ENCODE assay signal across 10 cellular contexts in genomic region chr20:46563170-46563847, GRCh38. TPM values are rescaled to one million over a fixed set of nuclear protein-coding genes. Genes with fewer than 3 reads are reported as not detected.
DNase-seq lines count a peak whose midpoint lies in the region; ATAC-seq and TF ChIP-seq lines count a peak whose summit lies in the region.
"Had no signal": no experiment of that assay in that cellular context is flagged by ENCODE, and none has a peak within 500 bp of the region (broad histone marks: within the 10 kb centered on the region; RNA-seq: fewer than 3 reads in every experiment).

No MANE protein-coding gene starts in this region.

- H3T11ph ChIP-seq in H9 (ENCODE audit: low read length) = no peak overlapping the region

- DNase-seq in H9 (peak; percentile 74), adipocyte (ENCODE audit: low read depth) (no peak), stomach (no peak), erythroblast (lab: John Stamatoyannopoulos, UW) (no peak), T-cell (no peak)

- intact Hi-C loops in stomach (cut with DNase I; ENCODE audit: low total_unique reads) = no loop called here

- no peaks in the 10 kb centered on the region for H3K36me3 ChIP-seq in adipocyte (ENCODE audit: control insufficient read depth, insufficient read depth, low read length, severe bottlenecking)
- no peaks in the 10 kb centered on the region for H3K36me3 ChIP-seq in stomach

- H3K14ac ChIP-seq in H9 (ENCODE audit: insufficient read depth, low read length) = no peak overlapping the region

- no peak overlapping the region for H3K56ac ChIP-seq in H9 (ENCODE audit: insufficient read length, low read depth, low read length)

- no peak overlapping the region for H3K9ac ChIP-seq in H9 (ENCODE audit: extremely low read depth, insufficient read length, low read length)
- peak overlapping the region; percentile 66 for H3K9ac ChIP-seq in adipocyte (ENCODE audit: low read length)

- H3K4me3 ChIP-seq in adipocyte (ENCODE audit: low read length) (peak overlapping the region; percentile 69), iPS-11a (ENCODE audit: low read depth, low read length) (peak overlapping the region; percentile 1), stomach (peak overlapping the region in 2 of 4 donors; percentile 37 to 40)

- no peak overlapping the region for H3K23ac ChIP-seq in H9 (ENCODE audit: insufficient read length, low read depth, low read length)

- H3K23me2 ChIP-seq in H9 (ENCODE audit: insufficient read length, low read depth, low read length, poor library complexity, severe bottlenecking) = peaks cover 5% of the 10 kb centered on the region

- H3K4me1 ChIP-seq in H9 (ENCODE audit: insufficient read depth, low read length) = peaks cover 1% of the 10 kb centered on the region; the same call in 1 of the 2 replicates
- H3K4me1 ChIP-seq in adipocyte (ENCODE audit: control insufficient read depth, insufficient read depth, low read length) = peaks cover 24% of the 10 kb centered on the region
- H3K4me1 ChIP-seq in stomach = peaks cover 4 to 24% (median 18%) of the 10 kb centered on the region in 4 donors

- H3K4me3 Mint-ChIP-seq in H9 = no peak overlapping the region
- no peak overlapping the region for H3K4me3 Mint-ChIP-seq in T-cell
- H3K4me3 Mint-ChIP-seq: naive thymus-derived CD8-positive, alpha-beta T cell had no signal

- TF ChIP-seq POLR2A in stomach (IDR thresholded peaks at IDR 0.05) (no peak), erythroblast (IDR thresholded peaks at IDR 0.05; ENCODE audit: low read length) (no peak)

- no peak overlapping the region for H2BK20ac ChIP-seq in H9 (ENCODE audit: low read depth, low read length, poor library complexity, severe bottlenecking)

- H2BK120ac ChIP-seq in H9 (ENCODE audit: low read depth, low read length, poor library complexity, severe bottlenecking) = no peak overlapping the region

- POLR2A ChIA-PET in T-cell (lab: Charles Lee) = no interaction called here

- no peak overlapping the region for H2BK15ac ChIP-seq in H9 (ENCODE audit: low read depth, low read length)

- CTCF ChIA-PET in T-cell (lab: Charles Lee) = no interaction called here

- H3K36me3 Mint-ChIP-seq in H9 (ENCODE audit: insufficient read depth in 1 of 3, low read depth in 3 of 3) (no peaks in the 10 kb centered on the region), T-cell (no peaks in the 10 kb centered on the region)
- H3K36me3 Mint-ChIP-seq: naive thymus-derived CD8-positive, alpha-beta T cell had no signal

- no peaks in the 10 kb centered on the region for H3K79me2 ChIP-seq in H9 (ENCODE audit: insufficient read depth, low read length)

- no peaks in the 10 kb centered on the region for H3K27me3 ChIP-seq in H9 (ENCODE audit: insufficient read depth, low read length)
- no peaks in the 10 kb centered on the region for H3K27me3 ChIP-seq in adipocyte (replicated peaks; ENCODE audit: control insufficient read depth, insufficient read depth, low read length)
- H3K27me3 ChIP-seq in stomach = no peaks in the 10 kb centered on the region

- TF ChIP-seq EP300 in stomach (IDR thresholded peaks at IDR 0.05) = no peak

- no peaks in the 10 kb centered on the region for H3K79me1 ChIP-seq in H9 (ENCODE audit: insufficient read depth, low read depth, low read length, poor library complexity, severe bottlenecking)

- H3K9me3 Mint-ChIP-seq in H9 (no peaks in the 10 kb centered on the region), T-cell (no peaks in the 10 kb centered on the region)
- H3K9me3 Mint-ChIP-seq: naive thymus-derived CD8-positive, alpha-beta T cell had no signal

- no peak for ATAC-seq in GM21447 (IDR thresholded peaks at IDR 0.05; ENCODE audit: unreplicated experiment)
- ATAC-seq in HG03439 (IDR thresholded peaks at IDR 0.05; ENCODE audit: unreplicated experiment) = no peak
- ATAC-seq in T-cell (replicated peaks in 1 of 4) = no peak

- H3K4me2 ChIP-seq in H9 (ENCODE audit: insufficient read depth, insufficient read length, low read length) = peak overlapping the region; percentile 42

- no peak overlapping the region for H3K27ac Mint-ChIP-seq in H9
- H3K27ac Mint-ChIP-seq in T-cell = no peak overlapping the region
- H3K27ac Mint-ChIP-seq: naive thymus-derived CD8-positive, alpha-beta T cell had no signal

- H4K91ac ChIP-seq in H9 (ENCODE audit: insufficient read length, low read depth, low read length) = no peak overlapping the region

- H4K8ac ChIP-seq in H9 (replicated peaks; ENCODE audit: insufficient read length, low read depth, low read length) = no peak overlapping the region

- no peak overlapping the region for H2BK5ac ChIP-seq in H9 (ENCODE audit: insufficient read length, low read length)

- WGBS in H9 (ENCODE audit: extremely low coverage, insufficient read length, low lambda C conversion rate) = no CpG with 5 or more reads among the region's 16 CpGs
- 85 to 87% (median 87%) methylated on average over 16 of the region's 16 CpGs for WGBS in stomach, 5 donors

- H3K4me1 Mint-ChIP-seq in H9 (peaks cover 25 to 38% of the 10 kb centered on the region in 2 experiments), T-cell (peaks cover 0 to 8% (median 0%) of the 10 kb centered on the region in 3 donors)
- H3K4me1 Mint-ChIP-seq: naive thymus-derived CD8-positive, alpha-beta T cell had no signal

- TF ChIP-seq CTCF in H9 (conservative IDR thresholded peaks at IDR 0.05) (peak; percentile 50), stomach (IDR thresholded peaks at IDR 0.05) (no peak)

- no peaks in the 10 kb centered on the region for H3K9me3 ChIP-seq in H9 (ENCODE audit: control insufficient read depth, low read depth, low read length)
- H3K9me3 ChIP-seq in adipocyte (ENCODE audit: control insufficient read depth, low read length) = no peaks in the 10 kb centered on the region
- H3K9me3 ChIP-seq in stomach = no peaks in the 10 kb centered on the region

- H4K20me1 ChIP-seq in H9 (ENCODE audit: control insufficient read depth, insufficient read depth, insufficient read length) = no peaks in the 10 kb centered on the region

- H2AFZ ChIP-seq in H9 (ENCODE audit: low read length) = no peak overlapping the region

- H4K5ac ChIP-seq in H9 (ENCODE audit: insufficient read length, low read depth, low read length) = no peak overlapping the region

- H2BK12ac ChIP-seq in H9 (ENCODE audit: insufficient read length, low read depth, low read length) = no peak overlapping the region

- H3K18ac ChIP-seq in H9 (ENCODE audit: insufficient read length, low read depth, low read length) = no peak overlapping the region

- H3K27ac ChIP-seq in H9 (ENCODE audit: insufficient read length, low read depth, low read length) (no peak overlapping the region), stomach (peak overlapping the region in 3 of 5 donors; percentile 47 to 63 (median 50))
- H3K27ac ChIP-seq: RWPE1 had no signal

- H3K27me3 Mint-ChIP-seq in H9 (ENCODE audit: low read depth) (no peaks in the 10 kb centered on the region), T-cell (peaks cover 6 to 13% of the 10 kb centered on the region in 2 donors)

- no peak overlapping the region for H2AK5ac ChIP-seq in H9 (ENCODE audit: insufficient read length, low read length)

- H3K4ac ChIP-seq in H9 (ENCODE audit: low read depth, low read length) = no peak overlapping the region

RNA-seq across cellular contexts. Expression of gene OCSTAMP, which starts 12.9 kb away (rescaled TPM):
- total RNA-seq in H9 (2021) = not detected in 2 replicates
- not detected for total RNA-seq in stomach
- not detected for polyA plus RNA-seq in stomach
- total RNA-seq in T-cell = not detected
- total RNA-seq: naive thymus-derived CD8-positive, alpha-beta T cell had no signal
- polyA plus RNA-seq: naive thymus-derived CD8-positive, alpha-beta T cell had no signal

RNA-seq across cellular contexts. Expression of gene ZNF334, which starts 50.0 kb away (rescaled TPM):
- 17.2 and 19.5 TPM in 2 replicates for total RNA-seq in H9 (2021)
- total RNA-seq in stomach = 10 to 100 TPM in 2 of 5 donors, 1 to 10 TPM in 3; 1.4 to 12.8 (median 5.4) TPM
- polyA plus RNA-seq in stomach = 1 to 10 TPM; 1.6 to 4.4 (median 2.0) TPM
- total RNA-seq in T-cell = under 1 TPM; 0.14 to 0.26 (median 0.23) TPM
